ENCODE assay signal across 8 cellular contexts in the genomic region with DNA sequence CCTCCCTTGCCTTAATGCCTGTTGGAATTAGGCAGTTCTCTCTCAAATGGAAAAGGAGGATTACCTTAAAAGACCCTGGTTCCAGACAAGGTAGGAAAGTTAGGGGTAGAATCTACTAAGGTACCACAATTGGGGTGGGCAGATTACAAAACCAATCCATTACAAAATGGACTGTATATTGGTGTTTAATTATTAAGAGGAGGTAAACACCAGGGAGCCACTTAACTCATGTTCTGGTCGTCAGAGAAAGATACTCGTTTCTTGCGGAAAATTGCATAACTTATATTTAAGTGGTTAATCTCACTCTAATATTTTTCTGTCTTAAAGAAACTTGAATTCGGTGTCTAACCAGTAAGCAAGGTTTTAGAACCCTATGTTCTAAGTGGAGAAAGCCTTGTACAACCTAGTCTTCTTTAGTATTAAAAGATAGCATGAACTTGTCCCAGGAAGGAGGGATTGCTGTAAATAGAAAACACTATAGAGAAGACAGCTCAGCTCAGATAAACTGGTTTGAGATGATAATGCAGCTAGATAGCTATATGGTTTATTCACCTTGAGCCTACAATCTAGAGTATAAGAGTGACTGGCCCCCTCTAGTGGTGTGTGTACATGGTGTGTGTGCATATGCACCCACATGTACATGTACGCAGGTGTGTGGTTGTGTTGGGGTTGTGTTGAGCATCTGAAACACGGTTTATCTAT. TPM values are rescaled to one million over a fixed set of nuclear protein-coding genes. Genes with fewer than 3 reads are reported as not detected.
DNase-seq lines count a peak whose midpoint lies in the region; ATAC-seq and TF ChIP-seq lines count a peak whose summit lies in the region.

No MANE protein-coding gene starts in this region.

- ATAC-seq in HG03342 (IDR thresholded peaks at IDR 0.05; ENCODE audit: unreplicated experiment) = peak; percentile 58
- no peak for ATAC-seq in HG02678 (IDR thresholded peaks at IDR 0.05; ENCODE audit: unreplicated experiment)

- H3K36me3 ChIP-seq in PC-9 (ENCODE audit: low read depth) = peaks cover 4% of the 10 kb centered on the region; the same call in 1 of the 2 replicates

- no peaks in the 10 kb centered on the region for H3K9me3 ChIP-seq in PC-9 (ENCODE audit: insufficient read depth, low read depth)

- intact Hi-C loops in PC-9 (cut with micrococcal nuclease; ENCODE audit: unreplicated experiment) = no loop called here

- H3K4me1 ChIP-seq in PC-9 (replicated peaks; ENCODE audit: insufficient read depth) = peaks cover 11% of the 10 kb centered on the region

- peak; percentile 62 for TF ChIP-seq CTCF in PC-9 (conservative IDR thresholded peaks at IDR 0.05)

- peaks cover 18% of the 10 kb centered on the region; the same call in 1 of the 2 replicates for H3F3A ChIP-seq in PC-9 (ENCODE audit: insufficient read depth, low read depth)

- CTCF ChIA-PET in PC-9 (lab: Charles Lee) = interaction anchor here (0.5 to 1.9 kb wide), 10 partner anchors 8 to 428 kb away, joined by 3 to 21 read pairs (median 6); a partner anchor contains a TSS

- POLR2A ChIA-PET in PC-9 (lab: Charles Lee; ENCODE audit: unreplicated experiment) = interaction anchor here (0.6 to 0.9 kb wide), 3 partner anchors 78 to 334 kb away, joined by 4 to 7 read pairs (median 4); a partner anchor contains a TSS

- H3K27me3 ChIP-seq in PC-9 (ENCODE audit: insufficient read depth, low read depth) = no peaks in the 10 kb centered on the region

- H3K9me2 ChIP-seq in PC-9 (ENCODE audit: insufficient read depth) = no peaks in the 10 kb centered on the region

- H3K4me3 Mint-ChIP-seq in immature natural killer cell = no peak overlapping the region

- no peaks in the 10 kb centered on the region for H4K20me1 ChIP-seq in PC-9 (ENCODE audit: insufficient read depth)

- H3K4me2 ChIP-seq in PC-9 = no peak overlapping the region

- no peaks in the 10 kb centered on the region for H3K9me3 Mint-ChIP-seq in immature natural killer cell

- no peak overlapping the region for H3K27ac Mint-ChIP-seq in immature natural killer cell

- H3K36me3 Mint-ChIP-seq in immature natural killer cell = peaks cover 0 to 8% (median 3%) of the 10 kb centered on the region in 3 donors

- H3K79me2 ChIP-seq in PC-9 (ENCODE audit: low read depth) = 0 out of 2 replicates have a peak, but pooled peaks cover 1% of the 10 kb centered on the region

- H2AFZ ChIP-seq in PC-9 = no peak overlapping the region

- peaks cover 8 to 11% of the 10 kb centered on the region in 2 donors for H3K4me1 Mint-ChIP-seq in immature natural killer cell

- H3K4me3 ChIP-seq in PC-9 = no peak overlapping the region

- DNase-seq in Daoy (ENCODE audit: low read depth) = peak; percentile 52
- peak in 1 of 2 experiments; percentile 15 for DNase-seq in PC-9
- DNase-seq in activated naive CD4-positive, alpha-beta T cell treated with anti-CD3 and anti-CD28 coated beads, Interleukin-2, amount 50 U/mL, for 16 hours = peak; percentile 53
- peak; percentile 8 to 38 (median 12) for DNase-seq in immature natural killer cell
- peak; percentile 64 for DNase-seq in stimulated activated CD4-positive, alpha-beta T cell treated with anti-CD3 and anti-CD28 coated beads, Interleukin-4, amount 100 ng/mL, for 24 hours
- DNase-seq in NCI-H2029 treated with DMSO at 0.1 percent for 48 hours (lab: John Stamatoyannopoulos, UW) = no peak

- BruUV-seq in PC-9 (replicated peaks; lab: Mats Ljungman, UMichigan) = no TSS peak

- no peak overlapping the region for H3K27ac ChIP-seq in PC-9

- H3K27me3 Mint-ChIP-seq in immature natural killer cell (ENCODE audit: low read depth in 3 of 3) = peaks cover 2% of the 10 kb centered on the region in 3 donors

RNA-seq across cellular contexts. Expression of a gene that starts 58.0 kb away (rescaled TPM):
- 9.2 and 9.6 TPM in 2 replicates for total RNA-seq in Daoy (2014; rRNA removed; shearing (Covaris generic))
- total RNA-seq in PC-9 (2021) = 6.4 and 9.5 TPM in 2 replicates
- under 1 TPM in 1 of 3 donors, not detected in 2; 0.25 TPM for polyA plus RNA-seq in immature natural killer cell
